In the genomic region with DNA sequence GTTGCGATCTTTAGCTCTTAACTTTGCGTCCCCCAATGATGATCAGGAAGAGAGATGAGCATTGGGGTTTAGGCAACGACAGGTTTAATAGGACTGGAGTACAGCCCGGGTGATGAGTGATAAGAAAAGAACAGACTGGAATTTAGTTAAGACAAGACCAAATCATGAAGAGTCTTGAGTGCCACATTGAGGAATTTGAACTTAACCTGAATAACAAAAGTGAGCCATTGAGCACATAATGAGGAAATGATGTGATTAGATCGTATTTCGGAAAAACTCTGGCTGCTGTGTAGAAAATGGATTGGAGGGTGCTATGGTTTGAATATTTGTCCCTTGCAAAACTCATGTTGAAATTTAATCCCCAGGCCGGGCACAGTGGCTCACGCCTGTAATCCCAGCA, we compare ENCODE assay signal across 12 cellular contexts.
DNase-seq lines count a peak whose midpoint lies in the region; ATAC-seq, FAIRE-seq and TF ChIP-seq lines count a peak whose summit lies in the region.
"Had no signal": no experiment of that assay in that cellular context is flagged by ENCODE, and none has a peak within 500 bp of the region (broad histone marks: within the 10 kb centered on the region; RNA-seq: fewer than 3 reads in every experiment).

No MANE protein-coding gene starts in this region.

- no peaks in the 10 kb centered on the region for H3K27me3 Mint-ChIP-seq in CD4-positive, alpha-beta T cell
- H3K27me3 Mint-ChIP-seq in neural crest cell (ENCODE audit: low read depth): no peaks in the 10 kb centered on the region

- H3K36me3 Mint-ChIP-seq in CD4-positive, alpha-beta T cell (ENCODE audit: low read depth): peaks cover 20% of the 10 kb centered on the region
- no peaks in the 10 kb centered on the region for H3K36me3 Mint-ChIP-seq in neural crest cell (ENCODE audit: low read depth)

- no peak overlapping the region for H3K4me2 ChIP-seq in K562 (ENCODE audit: insufficient read depth, low read length)

- TF ChIP-seq EP300 in K562 (IDR thresholded peaks at IDR 0.05; ENCODE audit: low read length): no peak

- no peaks in the 10 kb centered on the region for H3K9me1 ChIP-seq in K562 (ENCODE audit: control insufficient read depth, insufficient read depth, low read length)

- no TSS peak for BruUV-seq in K562 (replicated peaks; lab: Mats Ljungman, UMichigan)

- FAIRE-seq in HTR-8/SVneo (lab: Jason Lieb, UNC) (peak; percentile 9), K562 (lab: Jason Lieb, UNC) (no peak)
- FAIRE-seq: frontal cortex had no signal

- H3K9me3 ChIP-seq in CD4-positive, alpha-beta T cell (ENCODE audit: control insufficient read depth, low read length): no peaks in the 10 kb centered on the region
- H3K9me3 ChIP-seq in K562 (replicated peaks; ENCODE audit: control insufficient read depth, insufficient read depth, low read depth, low read length): no peaks in the 10 kb centered on the region
- H3K9me3 ChIP-seq: suprapubic skin had no signal

- in situ Hi-C loops in K562 (cut with MboI): no loop called here

- peaks cover 13 to 21% of the 10 kb centered on the region in 2 experiments; a peak in 4 of 5 replicates for H3K4me1 ChIP-seq in K562 (replicated peaks in 1 of 2; ENCODE audit: control insufficient read depth in 2 of 2, insufficient read depth in 2 of 2, low read length in 2 of 2)

- ATAC-seq in CD4-positive, alpha-beta T cell (ENCODE audit: poor library complexity): no peak
- no peak for ATAC-seq in K562
- ATAC-seq in HG03025 (IDR thresholded peaks at IDR 0.05; ENCODE audit: low FRiP score, unreplicated experiment): no peak

- H3K4me3 Mint-ChIP-seq in CD4-positive, alpha-beta T cell: peak overlapping the region; percentile 94
- H3K4me3 Mint-ChIP-seq in neural crest cell: peak overlapping the region; percentile 8

- H4K20me1 ChIP-seq in K562 (replicated peaks; ENCODE audit: control insufficient read depth, insufficient read depth, low read length): 0 out of 2 replicates have a peak, but pooled peaks cover 2% of the 10 kb centered on the region

- H3K27ac Mint-ChIP-seq in CD4-positive, alpha-beta T cell: peak overlapping the region; percentile 97
- H3K27ac Mint-ChIP-seq in neural crest cell (ENCODE audit: unreplicated experiment): no peak overlapping the region

- no peak for DNase-seq in CD4-positive, alpha-beta T cell
- DNase-seq in HTR-8/SVneo (ENCODE audit: insufficient read length, low spot score) (no peak), K562 (ENCODE audit: extremely low read depth in 1 of 4, low spot score in 3 of 4) (no peak), neural crest cell (ENCODE audit: low read depth, low spot score) (no peak), dedifferentiated amniotic fluid mesenchymal stem cell (ENCODE audit: extremely low spot score) (no peak), RKO (ENCODE audit: low spot score) (no peak)
- DNase-seq: activated effector memory CD4-positive, alpha-beta T cell treated with anti-CD3 and anti-CD28 coated beads, Interleukin-2, amount 50 U/mL, for 16 hours; RPMI8226 had no signal

- no peak overlapping the region for H3K4me3 ChIP-seq in K562

- peak overlapping the region; percentile 84 for H3K27ac ChIP-seq in CD4-positive, alpha-beta T cell (ENCODE audit: low read depth, low read length)
- no peak overlapping the region for H3K27ac ChIP-seq in K562 (ENCODE audit: extremely low read depth, low read depth, low read length)
- H3K27ac ChIP-seq: C4-2B had no signal

- intact Hi-C loops in CD4-positive, alpha-beta T cell (cut with DNase I, micrococcal nuclease): loop anchor here in 1 of 2 experiments (5.0 to 10.0 kb wide), 2 partner anchors 232 to 995 kb away; a partner anchor contains a TSS
- intact Hi-C loops in K562 (cut with micrococcal nuclease): loop anchor here (2.0 to 5.0 kb wide), 2 partner anchors 63 to 68 kb away; no protein-coding TSS in a partner anchor

- 73% methylated on average over 7 of the region's 8 CpGs for WGBS in K562 (ENCODE audit: insufficient coverage, low coverage, missing lambda C conversion rate)

- peak overlapping the region; percentile 97; the same call in 1 of the 2 replicates for H2AFZ ChIP-seq in K562 (ENCODE audit: low read depth, low read length)

- H3K9me3 Mint-ChIP-seq in CD4-positive, alpha-beta T cell: no peaks in the 10 kb centered on the region
- no peaks in the 10 kb centered on the region for H3K9me3 Mint-ChIP-seq in neural crest cell

- H3K27me3 ChIP-seq in CD4-positive, alpha-beta T cell (ENCODE audit: control insufficient read depth, insufficient read depth, low read length): no peaks in the 10 kb centered on the region
- no peaks in the 10 kb centered on the region for H3K27me3 ChIP-seq in K562 (ENCODE audit: control insufficient read depth in 2 of 2, insufficient read depth in 2 of 2, low read length in 2 of 2)
- H3K27me3 ChIP-seq: suprapubic skin had no signal

- TF ChIP-seq POLR2A in K562 (conservative IDR thresholded peaks at IDR 0.05): no peak

- CTCF ChIA-PET in CD4-positive, alpha-beta T cell (lab: Charles Lee): interaction anchor here (1.6 to 1.7 kb wide), 2 partner anchors 8 to 82 kb away, joined by 4 to 6 read pairs; no protein-coding TSS in a partner anchor
- CTCF ChIA-PET in K562 (lab: Yijun Ruan, JAX; ENCODE audit: low intra/inter-chr PET ratio): no interaction called here

- peaks cover 21% of the 10 kb centered on the region for H3K79me2 ChIP-seq in K562 (ENCODE audit: control insufficient read depth, insufficient read depth, low read length)

- H3K4me1 Mint-ChIP-seq in CD4-positive, alpha-beta T cell (ENCODE audit: low read depth): peaks cover 69% of the 10 kb centered on the region
- H3K4me1 Mint-ChIP-seq in neural crest cell: peaks cover 32% of the 10 kb centered on the region

- no peaks in the 10 kb centered on the region for H3K36me3 ChIP-seq in K562 (ENCODE audit: control insufficient read depth, insufficient read depth, low read length)
- H3K36me3 ChIP-seq: suprapubic skin had no signal

- no peak overlapping the region for H3K9ac ChIP-seq in K562 (ENCODE audit: insufficient read depth in 1 of 2, low read depth in 2 of 2, low read length in 2 of 2)

- POLR2A ChIA-PET in CD4-positive, alpha-beta T cell (lab: Charles Lee): interaction anchor here (1.9 to 6.5 kb wide), 4 partner anchors 8 to 82 kb away, joined by 7 to 71 read pairs (median 16); no protein-coding TSS in a partner anchor
- POLR2A ChIA-PET in K562 (lab: Yijun Ruan, JAX): interaction anchor here (0.6 kb wide), 1 partner anchor 53 kb away, joined by 3 read pairs; no protein-coding TSS in a partner anchor

- no peak for TF ChIP-seq RAD21 in K562 (CRISPR knock-in tag; conservative IDR thresholded peaks at IDR 0.05 in 1 of 2, IDR thresholded peaks at IDR 0.05 in 1 of 2)

- no peak for TF ChIP-seq CTCF in CD4-positive, alpha-beta T cell (IDR thresholded peaks at IDR 0.05)
- no peak for TF ChIP-seq CTCF in K562 (IDR thresholded peaks at IDR 0.05 in 2 of 3, conservative IDR thresholded peaks at IDR 0.05 in 1 of 3; ENCODE audit: insufficient read depth in 2 of 3, low read depth in 1 of 3, low read length in 3 of 3)
- TF ChIP-seq CTCF in neural crest cell (conservative IDR thresholded peaks at IDR 0.05): no peak

TF ChIP-seq in K562, 482 proteins besides CTCF, POLR2A, EP300 and RAD21:
- TF ChIP-seq EGR1 (conservative IDR thresholded peaks at IDR 0.05) (no peak), MEIS2 (IDR thresholded peaks at IDR 0.05; ENCODE audit: partially characterized antibody) (peak; percentile 15)
